In genomic region chr1:197178998-197179397, GRCh38 we compare ENCODE assay signal across 8 cellular contexts. TPM values are rescaled to one million over a fixed set of nuclear protein-coding genes. Genes with fewer than 3 reads are reported as not detected.
DNase-seq lines count a peak whose midpoint lies in the region; ATAC-seq and TF ChIP-seq lines count a peak whose summit lies in the region.

No MANE protein-coding gene starts in this region.

- H3K4me2 ChIP-seq in fibroblast of lung (ENCODE audit: extremely low read depth, insufficient read depth, low read length) = no peak overlapping the region

- no peak overlapping the region for H3K27ac ChIP-seq in fibroblast of lung (ENCODE audit: insufficient read depth, low read length)

- peaks cover 1% of the 10 kb centered on the region for H3K36me3 ChIP-seq in fibroblast of lung (ENCODE audit: control insufficient read depth, insufficient read depth, low read length)

- ATAC-seq in GM21515 (IDR thresholded peaks at IDR 0.05; ENCODE audit: unreplicated experiment) (peak; percentile 35), HG03575 (IDR thresholded peaks at IDR 0.05; ENCODE audit: extremely low read depth, insufficient number of reproducible peaks, low FRiP score, unreplicated experiment) (peak; percentile 78)

- no peaks in the 10 kb centered on the region for H4K20me1 ChIP-seq in fibroblast of lung (ENCODE audit: control insufficient read depth, extremely low read depth, insufficient read depth, low read length)

- H3K4me1 ChIP-seq in fibroblast of lung (ENCODE audit: control insufficient read depth, extremely low read depth, insufficient read depth, low read length) = peaks cover 9% of the 10 kb centered on the region

- TF ChIP-seq CTCF in fibroblast of lung (conservative IDR thresholded peaks at IDR 0.05 in 1 of 2, IDR thresholded peaks at IDR 0.05 in 1 of 2; ENCODE audit: low read depth in 1 of 2, low read length in 2 of 2) = peak; percentile 16 to 18

- no peaks in the 10 kb centered on the region for H3K9me3 ChIP-seq in fibroblast of lung (ENCODE audit: control insufficient read depth, insufficient read depth, low read depth, low read length)

- in situ Hi-C loops in Caki2 (cut with HindIII; ENCODE audit: low pct_unique_long_range_greater_than_20kb, low sequenced_read_pairs) = no loop called here

- no peaks in the 10 kb centered on the region for H3K79me2 ChIP-seq in fibroblast of lung (ENCODE audit: control insufficient read depth, insufficient read depth, low read length)

- no peak overlapping the region for H3K9ac ChIP-seq in fibroblast of lung (ENCODE audit: insufficient read depth, low read length)

- DNase-seq in Caki2 (ENCODE audit: low read depth) = peak; percentile 90
- DNase-seq in fibroblast of lung (ENCODE audit: low read depth in 2 of 2) = peak; percentile 68 to 70
- no peak for DNase-seq in central memory CD4-positive, alpha-beta T cell
- DNase-seq in activated CD8-positive, alpha-beta memory T cell treated with anti-CD3 and anti-CD28 coated beads for 24 hours = no peak
- no peak for DNase-seq in iPS-NIHi11 (ENCODE audit: low spot score)
- DNase-seq in stimulated activated CD4-positive, alpha-beta T cell treated with anti-CD3 and anti-CD28 coated beads, Interleukin-4, amount 100 ng/mL, for 24 hours = no peak

- H2AFZ ChIP-seq in fibroblast of lung (ENCODE audit: low read length) = no peak overlapping the region

- H3K4me3 ChIP-seq in fibroblast of lung (replicated peaks in 1 of 4; ENCODE audit: control extremely low read depth in 1 of 4, insufficient read depth in 1 of 4, low read depth in 3 of 4, low read length in 4 of 4) = no peak overlapping the region

- H3K27me3 ChIP-seq in fibroblast of lung (ENCODE audit: control insufficient read depth, insufficient read depth, low read length) = no peaks in the 10 kb centered on the region

RNA-seq across cellular contexts. Expression of gene ZBTB41, which starts 22.1 kb away (rescaled TPM):
- total RNA-seq in Caki2 (2014; rRNA removed; shearing (Covaris generic); ENCODE audit: low replicate concordance) = 9.1 and 14.0 TPM in 2 replicates
- total RNA-seq in fibroblast of lung = 16.7 and 17.8 TPM in 2 replicates
- polyA plus RNA-seq in fibroblast of lung = 6.3 and 10.0 TPM in 2 replicates
- polyA plus RNA-seq in fibroblast of lung (2012) = 3.6 and 5.8 TPM in 2 replicates
- 4.4 and 4.8 TPM in 2 replicates for polyA minus RNA-seq in fibroblast of lung (ENCODE audit: low replicate concordance)

RNA-seq across cellular contexts. Expression of gene ASPM, which starts 32.5 kb away (rescaled TPM):
- 14.5 and 21.4 TPM in 2 replicates for total RNA-seq in Caki2 (2014; rRNA removed; shearing (Covaris generic); ENCODE audit: low replicate concordance)
- total RNA-seq in fibroblast of lung = 1.8 and 9.7 TPM in 2 replicates
- polyA plus RNA-seq in fibroblast of lung = 4.4 and 15.0 TPM in 2 replicates
- polyA plus RNA-seq in fibroblast of lung (2012) = 4.6 and 12.9 TPM in 2 replicates
- polyA minus RNA-seq in fibroblast of lung (ENCODE audit: low replicate concordance) = 0.39 and 1.7 TPM in 2 replicates

Comparison
In these comparisons a context has a peak if more than half of its experiments do, and no peak if none do; other contexts are left out.
1. DNase-seq: peak in Caki2 (single experiment) and fibroblast of lung (2 of 2); none in central memory CD4-positive, alpha-beta T cell (single experiment), activated CD8-positive, alpha-beta memory T cell treated with anti-CD3 and anti-CD28 coated beads for 24 hours (single experiment), iPS-NIHi11 (single experiment) and stimulated activated CD4-positive, alpha-beta T cell treated with anti-CD3 and anti-CD28 coated beads, Interleukin-4, amount 100 ng/mL, for 24 hours (single experiment).